In genomic region chr7:112014347-112014746, GRCh38 we compare ENCODE assay signal across 9 cellular contexts.
"Had no signal": no experiment of that assay in that cellular context is flagged by ENCODE, and none has a peak within 500 bp of the region (broad histone marks: within the 10 kb centered on the region; RNA-seq: fewer than 3 reads in every experiment).

No MANE protein-coding gene starts in this region.

- ATAC-seq: HCT116, HepG2 had no signal

- H3K27ac Mint-ChIP-seq: HFFc6, IgD-negative memory B cell had no signal

- H3K27ac ChIP-seq: GM23248, HL-60 had no signal

- H3K4me1 Mint-ChIP-seq: IgD-negative memory B cell had no signal

- H3K4me3 Mint-ChIP-seq: HFFc6, IgD-negative memory B cell had no signal

- H3K4me3 ChIP-seq: GM23248, HAP-1 had no signal

- H3K9me3 Mint-ChIP-seq: HFFc6 had no signal

- FAIRE-seq: HepG2 had no signal

- H3K36me3 ChIP-seq: HAP-1 had no signal

- H3K27me3 Mint-ChIP-seq: IgD-negative memory B cell had no signal

- DNase-seq: GM23248, GOT3, H7, HFFc6 had no signal

- H3K36me3 Mint-ChIP-seq: IgD-negative memory B cell had no signal
